In genomic region chr5:174455301-174455700, GRCh38 we compare ENCODE assay signal across 17 cellular contexts.
DNase-seq lines count a peak whose midpoint lies in the region; ATAC-seq and TF ChIP-seq lines count a peak whose summit lies in the region.
"Had no signal": no experiment of that assay in that cellular context is flagged by ENCODE, and none has a peak within 500 bp of the region (broad histone marks: within the 10 kb centered on the region; RNA-seq: fewer than 3 reads in every experiment).

No MANE protein-coding gene starts in this region.

- intact Hi-C loops in left ventricle myocardium superior (cut with micrococcal nuclease) = no loop called here
- intact Hi-C loops in A673 (cut with micrococcal nuclease; ENCODE audit: unreplicated experiment) = no loop called here

- ATAC-seq in left ventricle myocardium superior = no peak
- no peak for ATAC-seq in GM21390 (IDR thresholded peaks at IDR 0.05; ENCODE audit: unreplicated experiment)
- ATAC-seq: HepG2 had no signal

- H3K9ac ChIP-seq in parathyroid adenoma = no peak overlapping the region
- H3K9ac ChIP-seq: BLaER1 had no signal

- H3K4me1 Mint-ChIP-seq in immature natural killer cell = peaks cover 38 to 44% of the 10 kb centered on the region in 2 donors
- peaks cover 5% of the 10 kb centered on the region for H3K4me1 Mint-ChIP-seq in T-helper 2 cell treated with Interferon-gamma antibody and Interleukin-4, amounts not matched to agents 5 μg/mL and 100 μg/mL, for 36 hours (ENCODE audit: low read depth)
- H3K4me1 Mint-ChIP-seq: CD14-positive monocyte had no signal

- H2AFZ ChIP-seq in parathyroid adenoma = peak overlapping the region; percentile 35

- H3K4me3 Mint-ChIP-seq in immature natural killer cell = peak overlapping the region in 1 of 5 donors; percentile 23
- no peak overlapping the region for H3K4me3 Mint-ChIP-seq in T-helper 2 cell treated with Interferon-gamma antibody and Interleukin-4, amounts not matched to agents 5 μg/mL and 100 μg/mL, for 36 hours
- H3K4me3 Mint-ChIP-seq: CD14-positive monocyte, H9 had no signal

- DNase-seq in cardiac muscle cell (ENCODE audit: low read depth in 1 of 2, low spot score in 1 of 2) (peak in 1 of 2 donors; percentile 68), left ventricle myocardium superior (no peak), immature natural killer cell (no peak), A673 (ENCODE audit: low spot score) (no peak)
- DNase-seq in T-helper 2 cell treated with Interferon-gamma antibody and Interleukin-4, amounts not matched to agents 5 μg/mL and 100 μg/mL, for 36 hours (ENCODE audit: low spot score) = no peak
- DNase-seq: Calu3; CD4-positive, alpha-beta memory T cell; DMS79 treated with DMSO at 0.1 percent for 48 hours; GF-D8; H9 had no signal

- peak overlapping the region in 5 of 6 donors; percentile 7 to 68 (median 18) for H3K27ac Mint-ChIP-seq in immature natural killer cell
- H3K27ac Mint-ChIP-seq in T-helper 2 cell treated with Interferon-gamma antibody and Interleukin-4, amounts not matched to agents 5 μg/mL and 100 μg/mL, for 36 hours = no peak overlapping the region
- H3K27ac Mint-ChIP-seq: CD14-positive monocyte, H9 had no signal

- CTCF ChIA-PET in A673 (lab: Charles Lee) = no interaction called here

- H3K9me3 ChIP-seq in cardiac muscle cell (ENCODE audit: low read depth) = no peaks in the 10 kb centered on the region
- no peaks in the 10 kb centered on the region for H3K9me3 ChIP-seq in parathyroid adenoma (ENCODE audit: control insufficient read depth, low read length)
- H3K9me3 ChIP-seq in A673 (ENCODE audit: low read depth, low read length, poor library complexity, severe bottlenecking) = no peaks in the 10 kb centered on the region
- H3K9me3 ChIP-seq: BLaER1 had no signal

- H3K4me1 ChIP-seq in cardiac muscle cell (ENCODE audit: low read depth) (peaks cover 41% of the 10 kb centered on the region), parathyroid adenoma (peaks cover 70% of the 10 kb centered on the region), A673 (ENCODE audit: insufficient read depth, low read length, poor library complexity, severe bottlenecking) (no peaks in the 10 kb centered on the region)
- H3K4me1 ChIP-seq: A549 had no signal

- no peak overlapping the region for H3K4me3 ChIP-seq in cardiac muscle cell
- H3K4me3 ChIP-seq in parathyroid adenoma (ENCODE audit: low read depth, low read length) = peak overlapping the region; percentile 11
- no peak overlapping the region for H3K4me3 ChIP-seq in A673 (ENCODE audit: low read depth, low read length, poor library complexity, severe bottlenecking)
- H3K4me3 ChIP-seq: A549, BLaER1 had no signal

- H3K36me3 ChIP-seq in cardiac muscle cell = no peaks in the 10 kb centered on the region
- H3K36me3 ChIP-seq in parathyroid adenoma (ENCODE audit: control insufficient read depth, insufficient read depth, low read length) = no peaks in the 10 kb centered on the region
- no peaks in the 10 kb centered on the region for H3K36me3 ChIP-seq in A673 (ENCODE audit: insufficient read depth, low read length, poor library complexity, severe bottlenecking)
- H3K36me3 ChIP-seq: BLaER1 had no signal

- H3K27ac ChIP-seq in cardiac muscle cell (peak overlapping the region; percentile 84), parathyroid adenoma (peak overlapping the region; percentile 98), A673 (ENCODE audit: low read depth, low read length, poor library complexity, severe bottlenecking) (no peak overlapping the region)
- H3K27ac ChIP-seq: 22Rv1, A549, BLaER1 had no signal

- POLR2A ChIA-PET in A673 (lab: Charles Lee; ENCODE audit: low non-redundant PET) = no interaction called here

- H3K4me2 ChIP-seq in parathyroid adenoma (ENCODE audit: low read length) = peak overlapping the region; percentile 25
- H3K4me2 ChIP-seq: A549 had no signal

- no peaks in the 10 kb centered on the region for H3K27me3 ChIP-seq in cardiac muscle cell
- no peaks in the 10 kb centered on the region for H3K27me3 ChIP-seq in parathyroid adenoma (ENCODE audit: control insufficient read depth, insufficient read depth, low read length)
- H3K27me3 ChIP-seq in A673 (replicated peaks; ENCODE audit: insufficient read depth, low read depth, low read length, poor library complexity) = peaks cover 5% of the 10 kb centered on the region
- H3K27me3 ChIP-seq: BLaER1 had no signal

- H3K36me3 Mint-ChIP-seq in immature natural killer cell = peaks cover 0 to 5% (median 4%) of the 10 kb centered on the region in 3 donors
- no peaks in the 10 kb centered on the region for H3K36me3 Mint-ChIP-seq in T-helper 2 cell treated with Interferon-gamma antibody and Interleukin-4, amounts not matched to agents 5 μg/mL and 100 μg/mL, for 36 hours (ENCODE audit: low read depth)
- H3K36me3 Mint-ChIP-seq: CD14-positive monocyte; CD4-positive, alpha-beta memory T cell had no signal

- peaks cover 5 to 13% (median 7%) of the 10 kb centered on the region in 3 donors for H3K27me3 Mint-ChIP-seq in immature natural killer cell (ENCODE audit: low read depth in 3 of 3)
- H3K27me3 Mint-ChIP-seq in T-helper 2 cell treated with Interferon-gamma antibody and Interleukin-4, amounts not matched to agents 5 μg/mL and 100 μg/mL, for 36 hours (ENCODE audit: low read depth) = no peaks in the 10 kb centered on the region
- H3K27me3 Mint-ChIP-seq: CD4-positive, alpha-beta memory T cell had no signal

- H3K9me3 Mint-ChIP-seq in immature natural killer cell = peaks cover 0 to 6% (median 0%) of the 10 kb centered on the region in 6 donors
- no peaks in the 10 kb centered on the region for H3K9me3 Mint-ChIP-seq in T-helper 2 cell treated with Interferon-gamma antibody and Interleukin-4, amounts not matched to agents 5 μg/mL and 100 μg/mL, for 36 hours

- TF ChIP-seq CTCF in cardiac muscle cell (IDR thresholded peaks at IDR 0.05; ENCODE audit: low read depth, low read length) = no peak
- TF ChIP-seq CTCF in parathyroid adenoma (IDR thresholded peaks at IDR 0.05) = no peak
- TF ChIP-seq CTCF in A673 (conservative IDR thresholded peaks at IDR 0.05; ENCODE audit: low read depth, low read length) = no peak

- no TSS peak for BruUV-seq in A673 (replicated peaks; lab: Mats Ljungman, UMichigan)

- H3K79me2 ChIP-seq in parathyroid adenoma = no peaks in the 10 kb centered on the region
